8 cellular contexts compared by ENCODE assay signal in genomic region chr20:24160563-24161355, GRCh38.
DNase-seq lines count a peak whose midpoint lies in the region; ATAC-seq, FAIRE-seq and TF ChIP-seq lines count a peak whose summit lies in the region.

No MANE protein-coding gene starts in this region.

- ATAC-seq in HG03108 (IDR thresholded peaks at IDR 0.05; ENCODE audit: unreplicated experiment) (no peak), GM18867 (IDR thresholded peaks at IDR 0.05; ENCODE audit: unreplicated experiment) (no peak)

- H3K4me3 ChIP-seq in PC-9 = no peak overlapping the region
- no peak overlapping the region for H3K4me3 ChIP-seq in esophagus squamous epithelium

- peaks cover 13% of the 10 kb centered on the region for H3F3A ChIP-seq in PC-9 (ENCODE audit: insufficient read depth, low read depth)

- H3K9me3 ChIP-seq in PC-9 (ENCODE audit: insufficient read depth, low read depth) (peaks cover 12% of the 10 kb centered on the region), esophagus squamous epithelium (no peaks in the 10 kb centered on the region)

- TF ChIP-seq CTCF in PC-9 (conservative IDR thresholded peaks at IDR 0.05) = peak; percentile 74
- peak; percentile 38 to 65 (median 54) for TF ChIP-seq CTCF in esophagus squamous epithelium (IDR thresholded peaks at IDR 0.05)

- H3K9me2 ChIP-seq in PC-9 (ENCODE audit: insufficient read depth) = no peaks in the 10 kb centered on the region

- FAIRE-seq in GM18507 (lab: Jason Lieb, UNC) = peak; percentile 29

- H3K4me2 ChIP-seq in PC-9 = no peak overlapping the region

- intact Hi-C loops in PC-9 (cut with micrococcal nuclease; ENCODE audit: unreplicated experiment) (loop anchor here (10.0 kb wide), 2 partner anchors 126 to 624 kb away; no protein-coding TSS in a partner anchor), esophagus squamous epithelium (cut with DNase I) (no loop called here)

- no peak overlapping the region for H2AFZ ChIP-seq in PC-9

- WGBS in esophagus squamous epithelium, 2 donors = 30 to 36% methylated on average over 5 of the region's 5 CpGs

- H4K20me1 ChIP-seq in PC-9 (ENCODE audit: insufficient read depth) = no peaks in the 10 kb centered on the region

- CTCF ChIA-PET in PC-9 (lab: Charles Lee) = interaction anchor here (0.7 kb wide), 3 partner anchors 34 to 63 kb away, joined by 3 to 4 read pairs (median 3); no protein-coding TSS in a partner anchor

- no peaks in the 10 kb centered on the region for H3K79me2 ChIP-seq in PC-9 (ENCODE audit: low read depth)

- H3K36me3 ChIP-seq in PC-9 (ENCODE audit: low read depth) (no peaks in the 10 kb centered on the region), esophagus squamous epithelium (no peaks in the 10 kb centered on the region)

- H3K4me1 ChIP-seq in PC-9 (replicated peaks; ENCODE audit: insufficient read depth) (peaks cover 15% of the 10 kb centered on the region), esophagus squamous epithelium (peaks cover 0 to 11% (median 5%) of the 10 kb centered on the region in 3 donors)

- TF ChIP-seq POLR2A in esophagus squamous epithelium (IDR thresholded peaks at IDR 0.05) = no peak

- BruUV-seq in PC-9 (replicated peaks; lab: Mats Ljungman, UMichigan) = no TSS peak

- DNase-seq in CD1c-positive myeloid dendritic cell (ENCODE audit: extremely low spot score) (peak; percentile 27), GM18507 (ENCODE audit: extremely low spot score, insufficient read length, low read depth) (no peak), PC-9 (peak in 1 of 2 experiments; percentile 36), esophagus squamous epithelium (lab: John Stamatoyannopoulos, UW) (no peak), myocyte (ENCODE audit: low read depth) (peak; percentile 18), DMS79 treated with DMSO at 0.1 percent for 48 hours (lab: John Stamatoyannopoulos, UW) (no peak)

- POLR2A ChIA-PET in PC-9 (lab: Charles Lee; ENCODE audit: unreplicated experiment) = interaction anchor here (0.6 to 0.7 kb wide), 2 partner anchors 14 to 482 kb away, joined by 4 to 6 read pairs; no protein-coding TSS in a partner anchor

- H3K27ac ChIP-seq in PC-9 (no peak overlapping the region), esophagus squamous epithelium (no peak overlapping the region)

- H3K27me3 ChIP-seq in PC-9 (ENCODE audit: insufficient read depth, low read depth) (no peaks in the 10 kb centered on the region), esophagus squamous epithelium (peaks cover 0 to 3% (median 0%) of the 10 kb centered on the region in 4 donors)

Comparison
In these comparisons a context has a peak if more than half of its experiments do, and no peak if none do; other contexts are left out.
1. DNase-seq: peak in CD1c-positive myeloid dendritic cell (single experiment) and myocyte (single experiment); none in GM18507 (single experiment), esophagus squamous epithelium (single experiment) and DMS79 treated with DMSO at 0.1 percent for 48 hours (single experiment).